ENCODE assay signal across 18 cellular contexts in genomic region chr11:117068303-117068860, GRCh38.
"Had no signal": no experiment of that assay in that cellular context is flagged by ENCODE, and none has a peak within 500 bp of the region (broad histone marks: within the 10 kb centered on the region; RNA-seq: fewer than 3 reads in every experiment).

No MANE protein-coding gene starts in this region.

- H3K27me3 ChIP-seq: foreskin keratinocyte, pancreas had no signal

- DNase-seq: activated CD4-positive, alpha-beta T cell treated with anti-CD3 and anti-CD28 coated beads, Interleukin-2, amount 10 ng/mL, durations not matched to agents 7 days and 5 days; activated CD8-positive, alpha-beta memory T cell treated with anti-CD3 and anti-CD28 coated beads, Interleukin-2, amount 50 U/mL, for 48 hours; activated gamma-delta T cell; activated T-cell treated with anti-CD3 and anti-CD28 coated beads, Interleukin-2, amount 50 U/mL, for 72 hours; cortex of kidney; effector CD8-positive, alpha-beta T cell; foreskin keratinocyte; glutamatergic neuron; kidney glomerular epithelial cell; mesendoderm; pancreas; stimulated activated CD4-positive, alpha-beta T cell treated with anti-CD3 and anti-CD28 coated beads, Interleukin-12 subunit alpha, Interleukin-12 subunit beta, amount 100 ng/mL, for 4 hours had no signal

- H3K9me3 Mint-ChIP-seq: activated CD4-positive, alpha-beta T cell treated with anti-CD3 and anti-CD28 coated beads, Interleukin-2, amount 10 ng/mL, durations not matched to agents 7 days and 5 days; activated T-cell treated with anti-CD3 and anti-CD28 coated beads, Interleukin-2, amount 50 U/mL, for 72 hours; brain; central memory CD8-positive, alpha-beta T cell; neural crest cell; stimulated activated memory B cell treated with anti-CD40 and anti-IgM and Interleukin-4, amounts not matched to agents 10 μg/mL and 1 μg/mL and 100 μg/mL, for 72 hours; type B pancreatic cell had no signal

- H3K27ac ChIP-seq: foreskin keratinocyte, pancreas had no signal

- H3K9me3 ChIP-seq: pancreas had no signal

- H3K27me3 Mint-ChIP-seq: activated CD4-positive, alpha-beta T cell treated with anti-CD3 and anti-CD28 coated beads, Interleukin-2, amount 10 ng/mL, durations not matched to agents 7 days and 5 days; brain; central memory CD8-positive, alpha-beta T cell; stimulated activated memory B cell treated with anti-CD40 and anti-IgM and Interleukin-4, amounts not matched to agents 10 μg/mL and 1 μg/mL and 100 μg/mL, for 72 hours; type B pancreatic cell had no signal

- H3K4me3 Mint-ChIP-seq: activated CD4-positive, alpha-beta T cell treated with anti-CD3 and anti-CD28 coated beads, Interleukin-2, amount 10 ng/mL, durations not matched to agents 7 days and 5 days; activated T-cell treated with anti-CD3 and anti-CD28 coated beads, Interleukin-2, amount 50 U/mL, for 72 hours; brain; central memory CD8-positive, alpha-beta T cell; neural crest cell; stimulated activated memory B cell treated with anti-CD40 and anti-IgM and Interleukin-4, amounts not matched to agents 10 μg/mL and 1 μg/mL and 100 μg/mL, for 72 hours; type B pancreatic cell had no signal

- ATAC-seq: activated naive CD4-positive, alpha-beta T cell treated with anti-CD3 and anti-CD28 coated beads, Interleukin-2, amount 50 U/mL, for 72 hours; activated T-cell treated with anti-CD3 and anti-CD28 coated beads, Interleukin-2, amount 50 U/mL, for 72 hours; foreskin keratinocyte; pancreas; stimulated activated memory B cell treated with anti-CD40 and anti-IgM and Interleukin-4, amounts not matched to agents 10 μg/mL and 1 μg/mL and 100 μg/mL, for 72 hours had no signal

- H3K27ac Mint-ChIP-seq: activated CD4-positive, alpha-beta T cell treated with anti-CD3 and anti-CD28 coated beads, Interleukin-2, amount 10 ng/mL, durations not matched to agents 7 days and 5 days; activated naive CD4-positive, alpha-beta T cell treated with anti-CD3 and anti-CD28 coated beads, Interleukin-2, amount 50 U/mL, for 72 hours; activated T-cell treated with anti-CD3 and anti-CD28 coated beads, Interleukin-2, amount 50 U/mL, for 72 hours; brain; stimulated activated memory B cell treated with anti-CD40 and anti-IgM and Interleukin-4, amounts not matched to agents 10 μg/mL and 1 μg/mL and 100 μg/mL, for 72 hours; type B pancreatic cell had no signal

- H3K36me3 Mint-ChIP-seq: type B pancreatic cell had no signal

- H3K36me3 ChIP-seq: pancreas had no signal

- H3K4me3 ChIP-seq: pancreas had no signal
